8 cellular contexts compared by ENCODE assay signal in genomic region chr2:7916670-7917069, GRCh38.
"Had no signal": no experiment of that assay in that cellular context is flagged by ENCODE, and none has a peak within 500 bp of the region (broad histone marks: within the 10 kb centered on the region; RNA-seq: fewer than 3 reads in every experiment).

No MANE protein-coding gene starts in this region.

- DNase-seq: GM23248, GOT3, H9, HCEC 1CT, KBM-7 had no signal

- FAIRE-seq: H54, HTR-8/SVneo had no signal

- H3K9ac ChIP-seq: KMS-11 had no signal

- H3K4me2 ChIP-seq: KMS-11 had no signal

- H3K27ac ChIP-seq: KMS-11 had no signal
